Comparison of ENCODE assay signal across 23 cellular contexts in the genomic region with DNA sequence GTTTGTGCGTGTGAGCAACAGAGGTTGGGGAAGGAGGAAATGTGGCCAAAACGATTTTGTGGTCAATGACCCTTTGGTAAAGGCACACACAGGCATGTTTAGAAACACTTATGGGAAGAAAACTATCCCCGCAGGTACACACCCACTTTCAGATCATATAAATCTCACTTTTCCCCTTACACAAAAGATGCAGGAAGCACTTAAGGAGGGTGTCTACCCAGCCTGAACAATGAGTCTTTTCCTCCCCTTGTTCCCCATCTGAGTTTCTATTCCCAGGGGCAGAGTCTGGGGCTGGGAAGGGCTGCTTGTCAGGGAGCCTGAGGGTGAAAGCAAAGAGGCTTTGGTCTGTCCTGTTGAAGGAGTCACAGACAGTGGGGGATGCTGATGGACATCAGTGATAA.
DNase-seq lines count a peak whose midpoint lies in the region; ATAC-seq and TF ChIP-seq lines count a peak whose summit lies in the region.
"Had no signal": no experiment of that assay in that cellular context is flagged by ENCODE, and none has a peak within 500 bp of the region (broad histone marks: within the 10 kb centered on the region; RNA-seq: fewer than 3 reads in every experiment).

No MANE protein-coding gene starts in this region.

- H3K4me1 Mint-ChIP-seq in activated naive CD8-positive, alpha-beta T cell treated with anti-CD3 and anti-CD28 coated beads, Interleukin-2, amount 50 U/mL, for 24 hours = no peaks in the 10 kb centered on the region
- H3K4me1 Mint-ChIP-seq in CD4-positive, alpha-beta memory T cell = no peaks in the 10 kb centered on the region
- H3K4me1 Mint-ChIP-seq: central memory CD8-positive, alpha-beta T cell had no signal

- TF ChIP-seq CTCF in AG09309 (IDR thresholded peaks at IDR 0.05; ENCODE audit: control insufficient read depth, insufficient read depth, low read depth, low read length, missing control alignments) (no peak), astrocyte of the spinal cord (IDR thresholded peaks at IDR 0.05; ENCODE audit: low read depth, low read length) (no peak)

- no peaks in the 10 kb centered on the region; the same call in 1 of the 2 replicates for H3K4me1 ChIP-seq in HAP-1
- no peaks in the 10 kb centered on the region for H3K4me1 ChIP-seq in CD4-positive, alpha-beta memory T cell (ENCODE audit: insufficient read depth, low read length)
- H3K4me1 ChIP-seq: spleen, uterus had no signal

- no peak overlapping the region for H3K4me3 Mint-ChIP-seq in activated naive CD8-positive, alpha-beta T cell treated with anti-CD3 and anti-CD28 coated beads, Interleukin-2, amount 50 U/mL, for 24 hours
- no peak overlapping the region for H3K4me3 Mint-ChIP-seq in CD4-positive, alpha-beta memory T cell
- H3K4me3 Mint-ChIP-seq: activated CD4-positive, alpha-beta memory T cell treated with anti-CD3 and anti-CD28 coated beads for 36 hours; central memory CD8-positive, alpha-beta T cell; mesothelial cell of epicardium; neural progenitor cell; T-helper 2 cell treated with Interferon-gamma antibody and Interleukin-4, amounts not matched to agents 5 μg/mL and 100 μg/mL, for 36 hours; WTC11 had no signal

- H3K27me3 Mint-ChIP-seq in activated naive CD8-positive, alpha-beta T cell treated with anti-CD3 and anti-CD28 coated beads, Interleukin-2, amount 50 U/mL, for 24 hours = peaks cover 8% of the 10 kb centered on the region
- H3K27me3 Mint-ChIP-seq in CD4-positive, alpha-beta memory T cell = peaks cover 1 to 2% of the 10 kb centered on the region in 2 donors
- H3K27me3 Mint-ChIP-seq: central memory CD8-positive, alpha-beta T cell had no signal

- ATAC-seq in left colon = peak; percentile 13
- no peak for ATAC-seq in activated naive CD8-positive, alpha-beta T cell treated with anti-CD3 and anti-CD28 coated beads, Interleukin-2, amount 50 U/mL, for 24 hours
- ATAC-seq: WTC11 had no signal

- H3K9me3 ChIP-seq in HAP-1 = no peaks in the 10 kb centered on the region
- no peaks in the 10 kb centered on the region for H3K9me3 ChIP-seq in CD4-positive, alpha-beta memory T cell (ENCODE audit: control insufficient read depth in 1 of 2, low read length in 2 of 2)
- H3K9me3 ChIP-seq: spleen, uterus had no signal

- H3K27ac ChIP-seq in CD4-positive, alpha-beta memory T cell (ENCODE audit: low read depth, low read length) = no peak overlapping the region
- H3K27ac ChIP-seq: spleen, uterus had no signal

- no peaks in the 10 kb centered on the region for H3K36me3 Mint-ChIP-seq in activated naive CD8-positive, alpha-beta T cell treated with anti-CD3 and anti-CD28 coated beads, Interleukin-2, amount 50 U/mL, for 24 hours (ENCODE audit: low read depth)
- H3K36me3 Mint-ChIP-seq in CD4-positive, alpha-beta memory T cell = no peaks in the 10 kb centered on the region
- H3K36me3 Mint-ChIP-seq: activated CD4-positive, alpha-beta memory T cell treated with anti-CD3 and anti-CD28 coated beads for 36 hours; mesothelial cell of epicardium; neural progenitor cell had no signal

- no peaks in the 10 kb centered on the region for H3K27me3 ChIP-seq in HAP-1 (ENCODE audit: low read depth)
- no peaks in the 10 kb centered on the region for H3K27me3 ChIP-seq in CD4-positive, alpha-beta memory T cell (ENCODE audit: insufficient read depth, low read length)
- H3K27me3 ChIP-seq: neural progenitor cell, spleen, uterus had no signal

- peak; percentile 68 for DNase-seq in AG09309 (ENCODE audit: low read depth)
- DNase-seq in HAP-1 (ENCODE audit: low spot score in 2 of 2) = peak; percentile 54 to 58
- peak; percentile 17 for DNase-seq in astrocyte of the spinal cord (ENCODE audit: low read depth, low spot score)
- DNase-seq in left colon = no peak
- no peak for DNase-seq in activated naive CD8-positive, alpha-beta T cell treated with anti-CD3 and anti-CD28 coated beads, Interleukin-2, amount 50 U/mL, for 24 hours
- DNase-seq in CD4-positive, alpha-beta memory T cell = no peak
- no peak for DNase-seq in cerebellar cortex (ENCODE audit: low spot score)
- no peak for DNase-seq in NCI-H2171 treated with DMSO at 0.1 percent for 48 hours (lab: John Stamatoyannopoulos, UW)
- DNase-seq: activated CD4-positive, alpha-beta memory T cell treated with anti-CD3 and anti-CD28 coated beads for 36 hours; activated naive CD4-positive, alpha-beta T cell; activated T-cell treated with anti-CD3 and anti-CD28 coated beads, Interleukin-2, amount 50 U/mL, for 1 hour; foreskin melanocyte; NCI-H1048; NCI-H774; spleen; stimulated activated CD4-positive, alpha-beta T cell treated with anti-CD3 and anti-CD28 coated beads, Interleukin-4, amount 100 ng/mL, for 4 hours; uterus had no signal

- POLR2A ChIA-PET in CD4-positive, alpha-beta memory T cell (lab: Charles Lee; ENCODE audit: partially characterized antibody) = no interaction called here

- intact Hi-C loops in left colon (cut with DNase I, micrococcal nuclease) = no loop called here
- intact Hi-C loops in CD4-positive, alpha-beta memory T cell (cut with micrococcal nuclease) = no loop called here

- CTCF ChIA-PET in CD4-positive, alpha-beta memory T cell (lab: Charles Lee; ENCODE audit: partially characterized antibody) = no interaction called here

- no peaks in the 10 kb centered on the region for H3K36me3 ChIP-seq in HAP-1 (replicated peaks)
- H3K36me3 ChIP-seq in CD4-positive, alpha-beta memory T cell (ENCODE audit: insufficient read depth, low read length) = no peaks in the 10 kb centered on the region
- H3K36me3 ChIP-seq: neural progenitor cell, spleen, uterus had no signal

- H3K27ac Mint-ChIP-seq in activated naive CD8-positive, alpha-beta T cell treated with anti-CD3 and anti-CD28 coated beads, Interleukin-2, amount 50 U/mL, for 24 hours = no peak overlapping the region
- no peak overlapping the region for H3K27ac Mint-ChIP-seq in CD4-positive, alpha-beta memory T cell
- H3K27ac Mint-ChIP-seq: activated CD4-positive, alpha-beta memory T cell treated with anti-CD3 and anti-CD28 coated beads for 36 hours; neural progenitor cell; T-helper 2 cell treated with Interferon-gamma antibody and Interleukin-4, amounts not matched to agents 5 μg/mL and 100 μg/mL, for 36 hours had no signal

- H3K4me3 ChIP-seq in AG09309 (ENCODE audit: control insufficient read depth, low read depth, low read length) (no peak overlapping the region), HAP-1 (no peak overlapping the region), astrocyte of the spinal cord (ENCODE audit: low read depth, low read length) (no peak overlapping the region)
- H3K4me3 ChIP-seq in CD4-positive, alpha-beta memory T cell (ENCODE audit: low read length in 2 of 2) = no peak overlapping the region
- H3K4me3 ChIP-seq: neural progenitor cell, SK-N-MC, spleen, uterus had no signal

- in situ Hi-C loops in HAP-1 (cut with MboI; ENCODE audit: low sequenced_read_pairs) = no loop called here
- in situ Hi-C loops in astrocyte of the spinal cord (cut with HindIII; ENCODE audit: low sequenced_read_pairs) = no loop called here

- H3K9me3 Mint-ChIP-seq in activated naive CD8-positive, alpha-beta T cell treated with anti-CD3 and anti-CD28 coated beads, Interleukin-2, amount 50 U/mL, for 24 hours = no peaks in the 10 kb centered on the region
- H3K9me3 Mint-ChIP-seq in CD4-positive, alpha-beta memory T cell = no peaks in the 10 kb centered on the region
- H3K9me3 Mint-ChIP-seq: activated CD4-positive, alpha-beta memory T cell treated with anti-CD3 and anti-CD28 coated beads for 36 hours; central memory CD8-positive, alpha-beta T cell; mesothelial cell of epicardium; T-helper 2 cell treated with Interferon-gamma antibody and Interleukin-4, amounts not matched to agents 5 μg/mL and 100 μg/mL, for 36 hours; WTC11 had no signal

Comparison
In these comparisons a context has a peak if more than half of its experiments do, and no peak if none do; other contexts are left out.
1. DNase-seq: peak in AG09309 (single experiment), HAP-1 (2 of 2) and astrocyte of the spinal cord (single experiment); none in left colon (0 of 2), activated naive CD8-positive, alpha-beta T cell treated with anti-CD3 and anti-CD28 coated beads, Interleukin-2, amount 50 U/mL, for 24 hours (single experiment), CD4-positive, alpha-beta memory T cell (0 of 5), cerebellar cortex (single experiment) and NCI-H2171 treated with DMSO at 0.1 percent for 48 hours (single experiment).